Comparison of ENCODE assay signal across 8 cellular contexts in genomic region chr16:21501223-21501868, GRCh38.
DNase-seq lines count a peak whose midpoint lies in the region; ATAC-seq, FAIRE-seq and TF ChIP-seq lines count a peak whose summit lies in the region.
"Not testable (repeated sequence)": the region's sequence is repeated elsewhere in the genome, so short reads cannot be mapped to it uniquely, and the experiment has no call there.

No MANE protein-coding gene starts in this region.

- TF ChIP-seq CTCF in activated B cell treated with CpG ODN at 0.5 μM for 24 hours (IDR thresholded peaks at IDR 0.05); GM12878 (IDR thresholded peaks at IDR 0.05 in 2 of 3, conservative IDR thresholded peaks at IDR 0.05 in 1 of 3; ENCODE audit: control insufficient read depth in 2 of 3, extremely low read depth in 1 of 3, insufficient read depth in 1 of 3, low read depth in 3 of 3, low read length in 3 of 3); hepatocyte (IDR thresholded peaks at IDR 0.05; ENCODE audit: poor library complexity); progenitor cell of endocrine pancreas (IDR thresholded peaks at IDR 0.05; ENCODE audit: unreplicated experiment): not testable (repeated sequence)

- RAD21 ChIA-PET in GM12878 (lab: Charles Lee; ENCODE audit: unreplicated experiment) = not testable (repeated sequence)

- not testable (repeated sequence) for H3K36me3 ChIP-seq in GM12878 (ENCODE audit: control insufficient read depth in 2 of 2, insufficient read depth in 2 of 2, low read length in 1 of 2); hepatocyte (replicated peaks; ENCODE audit: insufficient read depth, low read depth); thymus (ENCODE audit: control insufficient read depth, insufficient read depth)

- TF ChIP-seq RAD21 in GM12878 (IDR thresholded peaks at IDR 0.05; ENCODE audit: insufficient read depth, low read depth, low read length) = not testable (repeated sequence)

- not testable (repeated sequence) for TF ChIP-seq EP300 in GM12878 (IDR thresholded peaks at IDR 0.05; ENCODE audit: borderline replicate concordance in 1 of 2, control insufficient read depth in 1 of 2, low read depth in 2 of 2, low read length in 2 of 2)

- SMC1A ChIA-PET in GM12878 (lab: Charles Lee; ENCODE audit: uncharacterized antibody, unreplicated experiment) = not testable (repeated sequence)

- H3K27ac Mint-ChIP-seq in activated B cell treated with CpG ODN at 0.5 μM for 24 hours (peak overlapping the region; percentile 85), progenitor cell of endocrine pancreas (peak overlapping the region; percentile 96)

- peak overlapping the region; percentile 89 for H3K4me3 Mint-ChIP-seq in activated B cell treated with CpG ODN at 0.5 μM for 24 hours
- peak overlapping the region; percentile 87 for H3K4me3 Mint-ChIP-seq in progenitor cell of endocrine pancreas (ENCODE audit: low read depth)

- H3K4me1 Mint-ChIP-seq in activated B cell treated with CpG ODN at 0.5 μM for 24 hours = peaks cover 28% of the 10 kb centered on the region
- not testable (repeated sequence) for H3K4me1 Mint-ChIP-seq in progenitor cell of endocrine pancreas (ENCODE audit: low read depth)

- not testable (repeated sequence) for FAIRE-seq in GM12878 (lab: Jason Lieb, UNC)

- under 1% methylated on average over 28 of the region's 51 CpGs for WGBS in GM12878 (ENCODE audit: insufficient coverage, insufficient replicate concordance, low lambda C conversion rate, missing lambda C conversion rate)
- under 1% methylated on average over 34 of the region's 51 CpGs for WGBS in hepatocyte (ENCODE audit: low lambda C conversion rate, missing lambda C conversion rate)
- under 1% methylated on average over 43 of the region's 51 CpGs for WGBS in thymus

- intact Hi-C loops in activated B cell treated with CpG ODN at 0.5 μM for 24 hours (cut with micrococcal nuclease) = loop anchor here (5.0 kb wide), 1 partner anchor 56 kb away; no protein-coding TSS in a partner anchor
- intact Hi-C loops in GM12878 (cut with micrococcal nuclease; ENCODE audit: unreplicated experiment) = not testable (repeated sequence)

- H3K4me1 ChIP-seq in GM12878 (ENCODE audit: control insufficient read depth, insufficient read depth, low read length); hepatocyte (ENCODE audit: insufficient read depth); thymus (ENCODE audit: control insufficient read depth, insufficient read depth, low read length): not testable (repeated sequence)

- H4K20me1 ChIP-seq in GM12878 (ENCODE audit: control insufficient read depth, insufficient read depth) = not testable (repeated sequence)
- peaks cover 31% of the 10 kb centered on the region for H4K20me1 ChIP-seq in hepatocyte (ENCODE audit: insufficient read depth, poor library complexity, severe bottlenecking)

- not testable (repeated sequence) for TF ChIP-seq POLR2A in GM12878 (IDR thresholded peaks at IDR 0.05; ENCODE audit: low read depth, low read length)

- BruUV-seq in GM12878 (replicated peaks; lab: Mats Ljungman, UMichigan) = not testable (repeated sequence)

- H3K9me3 Mint-ChIP-seq in activated B cell treated with CpG ODN at 0.5 μM for 24 hours; progenitor cell of endocrine pancreas (ENCODE audit: low read depth): not testable (repeated sequence)

- not testable (repeated sequence) for H3K27me3 Mint-ChIP-seq in activated B cell treated with CpG ODN at 0.5 μM for 24 hours, progenitor cell of endocrine pancreas

- H3K27me3 ChIP-seq in GM12878 (replicated peaks in 1 of 2; ENCODE audit: control insufficient read depth in 2 of 2, insufficient read depth in 2 of 2, low read length in 1 of 2); hepatocyte; thymus (ENCODE audit: control insufficient read depth, insufficient read depth): not testable (repeated sequence)

- ATAC-seq in GM18517 (IDR thresholded peaks at IDR 0.05; ENCODE audit: unreplicated experiment) (peak; percentile 38), HG02840 (IDR thresholded peaks at IDR 0.05; ENCODE audit: low FRiP score, unreplicated experiment) (peak; percentile 42), activated B cell treated with CpG ODN at 0.5 μM for 24 hours (ENCODE audit: low read depth) (peak; percentile 56), GM12878 (peak; percentile 84)

- POLR2A ChIA-PET in activated B cell treated with CpG ODN at 0.5 μM for 24 hours (lab: Charles Lee) = interaction anchor here (1.0 to 1.9 kb wide), 3 partner anchors 16 to 51 kb away, joined by 3 to 25 read pairs (median 3); no protein-coding TSS in a partner anchor
- POLR2A ChIA-PET in GM12878 (lab: Charles Lee) = not testable (repeated sequence)

- H3K9me3 ChIP-seq in GM12878 (replicated peaks; ENCODE audit: control insufficient read depth, insufficient read depth, low read length); hepatocyte (ENCODE audit: low read depth); thymus (ENCODE audit: control insufficient read depth): not testable (repeated sequence)

- CTCF ChIA-PET in activated B cell treated with CpG ODN at 0.5 μM for 24 hours (lab: Charles Lee); GM12878 (lab: Yijun Ruan, JAX): not testable (repeated sequence)

- H3K9me2 ChIP-seq in hepatocyte (replicated peaks; ENCODE audit: insufficient read depth) = not testable (repeated sequence)

- in situ Hi-C loops in GM12878 (cut with MboI) = not testable (repeated sequence)

- H2AFZ ChIP-seq in GM12878 (ENCODE audit: control insufficient read depth, low read depth, low read length) = not testable (repeated sequence)
- peak overlapping the region; percentile 76 for H2AFZ ChIP-seq in hepatocyte

- DNase-seq in NAMALWA (ENCODE audit: low spot score) = peak; percentile 76
- DNase-seq in activated B cell treated with CpG ODN at 0.5 μM for 24 hours = peak; percentile 76
- not testable (repeated sequence) for DNase-seq in GM12878 (ENCODE audit: low read depth, low spot score)
- peak; percentile 88 for DNase-seq in hepatocyte (ENCODE audit: low spot score)
- peak; percentile 59 for DNase-seq in progenitor cell of endocrine pancreas (ENCODE audit: low spot score, unreplicated experiment)

- H3K27ac ChIP-seq in GM12878 (ENCODE audit: control insufficient read depth, insufficient read depth) = peak overlapping the region; percentile 88
- peak overlapping the region; percentile 100 for H3K27ac ChIP-seq in hepatocyte
- peak overlapping the region; percentile 98 for H3K27ac ChIP-seq in thymus (ENCODE audit: low read depth)

- peak overlapping the region; percentile 79 for H3K4me3 ChIP-seq in GM12878
- H3K4me3 ChIP-seq in hepatocyte = peak overlapping the region; percentile 95
- peak overlapping the region; percentile 57 for H3K4me3 ChIP-seq in thymus (ENCODE audit: low read length)

- H3K79me2 ChIP-seq in GM12878 (ENCODE audit: control insufficient read depth, insufficient read depth, low read length) (peaks cover 42% of the 10 kb centered on the region), hepatocyte (peaks cover 36% of the 10 kb centered on the region)

- peaks cover 10% of the 10 kb centered on the region for H3K36me3 Mint-ChIP-seq in activated B cell treated with CpG ODN at 0.5 μM for 24 hours (ENCODE audit: low read depth)
- H3K36me3 Mint-ChIP-seq in progenitor cell of endocrine pancreas (ENCODE audit: insufficient read depth) = not testable (repeated sequence)

- H3K4me2 ChIP-seq in GM12878 (ENCODE audit: control insufficient read depth, insufficient read depth) = peak overlapping the region; percentile 68; the same call in 1 of the 2 replicates
- peak overlapping the region; percentile 90 for H3K4me2 ChIP-seq in hepatocyte

- peak overlapping the region; percentile 80; the same call in 1 of the 2 replicates for H3K9ac ChIP-seq in GM12878 (ENCODE audit: control insufficient read depth, insufficient read depth, low read length)

TF ChIP-seq in GM12878, 131 proteins besides CTCF, POLR2A, EP300 and RAD21:
- TF ChIP-seq BHLHE40 (IDR thresholded peaks at IDR 0.05; ENCODE audit: borderline replicate concordance in 1 of 2, low read depth in 2 of 2, low read length in 1 of 2) (peak in 1 of 2 experiments; percentile 65; a peak in 2 of 4 replicates), BACH1 (IDR thresholded peaks at IDR 0.05; ENCODE audit: borderline replicate concordance) (peak; percentile 8; the same call in 1 of the 2 replicates), EGR1 (IDR thresholded peaks at IDR 0.05; ENCODE audit: borderline replicate concordance in 1 of 2, low read depth in 2 of 2, low read length in 2 of 2) (peak in 1 of 2 experiments; percentile 58; a peak in 1 of 3 replicates), ZNF24 (IDR thresholded peaks at IDR 0.05) (0 out of 2 replicates have a peak, but pooled peaks have one; percentile 26), NR2F1 (conservative IDR thresholded peaks at IDR 0.05) (peak; percentile 63)
